8 cellular contexts compared by ENCODE assay signal in genomic region chr9:127122176-127123151, GRCh38. TPM values are rescaled to one million over a fixed set of nuclear protein-coding genes. Genes with fewer than 3 reads are reported as not detected.
DNase-seq lines count a peak whose midpoint lies in the region; ATAC-seq and TF ChIP-seq lines count a peak whose summit lies in the region.

A gene with protein sequence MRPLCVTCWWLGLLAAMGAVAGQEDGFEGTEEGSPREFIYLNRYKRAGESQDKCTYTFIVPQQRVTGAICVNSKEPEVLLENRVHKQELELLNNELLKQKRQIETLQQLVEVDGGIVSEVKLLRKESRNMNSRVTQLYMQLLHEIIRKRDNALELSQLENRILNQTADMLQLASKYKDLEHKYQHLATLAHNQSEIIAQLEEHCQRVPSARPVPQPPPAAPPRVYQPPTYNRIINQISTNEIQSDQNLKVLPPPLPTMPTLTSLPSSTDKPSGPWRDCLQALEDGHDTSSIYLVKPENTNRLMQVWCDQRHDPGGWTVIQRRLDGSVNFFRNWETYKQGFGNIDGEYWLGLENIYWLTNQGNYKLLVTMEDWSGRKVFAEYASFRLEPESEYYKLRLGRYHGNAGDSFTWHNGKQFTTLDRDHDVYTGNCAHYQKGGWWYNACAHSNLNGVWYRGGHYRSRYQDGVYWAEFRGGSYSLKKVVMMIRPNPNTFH (minus strand): TSS chr9:127122635. CDS start chr9:127108731, 13,904 bp downstream.

- intact Hi-C loops in activated CD4-positive, alpha-beta T cell treated with anti-CD3 and anti-CD28 coated beads for 36 hours (cut with DNase I, micrococcal nuclease), result no loop called here
- intact Hi-C loops in head of caudate nucleus (cut with DNase I), result loop anchor here (5.0 kb wide), 1 partner anchor 50 kb away; no protein-coding TSS in a partner anchor

- POLR2A ChIA-PET in activated CD4-positive, alpha-beta T cell treated with anti-CD3 and anti-CD28 coated beads for 36 hours (lab: Charles Lee), result interaction anchor here (0.7 kb wide), 1 partner anchor 42 kb away, joined by 3 read pairs; no protein-coding TSS in a partner anchor

- TF ChIP-seq CTCF in NB4 (IDR thresholded peaks at IDR 0.05; ENCODE audit: low read depth, low read length) (no peak), nephron progenitor cell (IDR thresholded peaks at IDR 0.05) (no peak)

- H3K4me3 Mint-ChIP-seq in activated CD4-positive, alpha-beta T cell treated with anti-CD3 and anti-CD28 coated beads for 36 hours, result no peak within 1 kb of the TSS
- no peak within 1 kb of the TSS for H3K4me3 Mint-ChIP-seq in activated naive CD8-positive, alpha-beta T cell treated with anti-CD3 and anti-CD28 coated beads, Interleukin-2, amount 50 U/mL, for 24 hours
- peak within 1 kb of the TSS; percentile 90 for H3K4me3 Mint-ChIP-seq in nephron progenitor cell

- no peaks in the 10 kb centered on the region for H3K36me3 Mint-ChIP-seq in activated CD4-positive, alpha-beta T cell treated with anti-CD3 and anti-CD28 coated beads for 36 hours (ENCODE audit: low read depth)
- H3K36me3 Mint-ChIP-seq in activated naive CD8-positive, alpha-beta T cell treated with anti-CD3 and anti-CD28 coated beads, Interleukin-2, amount 50 U/mL, for 24 hours (ENCODE audit: low read depth), result no peaks in the 10 kb centered on the region
- no peaks in the 10 kb centered on the region for H3K36me3 Mint-ChIP-seq in nephron progenitor cell (ENCODE audit: low read depth)

- H3K4me3 ChIP-seq in NB4 (ENCODE audit: low read depth, low read length), result peak within 1 kb of the TSS; percentile 7

- TF ChIP-seq POLR2A in NB4 (IDR thresholded peaks at IDR 0.05; ENCODE audit: extremely low read depth, insufficient read length), result no peak

- peaks cover 31% of the 10 kb centered on the region for H3K27me3 Mint-ChIP-seq in activated CD4-positive, alpha-beta T cell treated with anti-CD3 and anti-CD28 coated beads for 36 hours
- H3K27me3 Mint-ChIP-seq in activated naive CD8-positive, alpha-beta T cell treated with anti-CD3 and anti-CD28 coated beads, Interleukin-2, amount 50 U/mL, for 24 hours, result peaks cover 33% of the 10 kb centered on the region
- H3K27me3 Mint-ChIP-seq in nephron progenitor cell (ENCODE audit: low read depth, poor library complexity), result peaks cover 3% of the 10 kb centered on the region

- H3K9me3 Mint-ChIP-seq in activated CD4-positive, alpha-beta T cell treated with anti-CD3 and anti-CD28 coated beads for 36 hours (ENCODE audit: low read depth), result no peaks in the 10 kb centered on the region
- H3K9me3 Mint-ChIP-seq in activated naive CD8-positive, alpha-beta T cell treated with anti-CD3 and anti-CD28 coated beads, Interleukin-2, amount 50 U/mL, for 24 hours, result no peaks in the 10 kb centered on the region
- H3K9me3 Mint-ChIP-seq in nephron progenitor cell, result no peaks in the 10 kb centered on the region

- DNase-seq in activated CD4-positive, alpha-beta T cell treated with anti-CD3 and anti-CD28 coated beads for 36 hours, result peak; percentile 46
- DNase-seq in activated CD4-positive, alpha-beta T cell treated with anti-CD3 and anti-CD28 coated beads, Interleukin-2, amount 50 U/mL, for 4 hours, result no peak
- DNase-seq in NB4 (ENCODE audit: low read depth) (peak; percentile 88), head of caudate nucleus (peak; percentile 82 to 98 (median 93)), nephron progenitor cell (peak; percentile 88), GM19240 (ENCODE audit: insufficient read length, low spot score) (no peak), SIG-M5 (lab: John Stamatoyannopoulos, UW) (no peak)
- peak; percentile 32 for DNase-seq in activated naive CD8-positive, alpha-beta T cell treated with anti-CD3 and anti-CD28 coated beads, Interleukin-2, amount 50 U/mL, for 24 hours

- CTCF ChIA-PET in activated CD4-positive, alpha-beta T cell treated with anti-CD3 and anti-CD28 coated beads for 36 hours (lab: Charles Lee), result interaction anchor here (0.7 kb wide), 1 partner anchor 32 kb away, joined by 4 read pairs; no protein-coding TSS in a partner anchor

- no peak within 1 kb of the TSS for H3K27ac Mint-ChIP-seq in activated CD4-positive, alpha-beta T cell treated with anti-CD3 and anti-CD28 coated beads for 36 hours
- H3K27ac Mint-ChIP-seq in activated naive CD8-positive, alpha-beta T cell treated with anti-CD3 and anti-CD28 coated beads, Interleukin-2, amount 50 U/mL, for 24 hours, result no peak within 1 kb of the TSS
- H3K27ac Mint-ChIP-seq in nephron progenitor cell, result peak within 1 kb of the TSS; percentile 95

- H3K4me1 Mint-ChIP-seq in activated CD4-positive, alpha-beta T cell treated with anti-CD3 and anti-CD28 coated beads for 36 hours, result no peaks in the 10 kb centered on the region
- H3K4me1 Mint-ChIP-seq in activated naive CD8-positive, alpha-beta T cell treated with anti-CD3 and anti-CD28 coated beads, Interleukin-2, amount 50 U/mL, for 24 hours, result no peaks in the 10 kb centered on the region
- peaks cover 58% of the 10 kb centered on the region for H3K4me1 Mint-ChIP-seq in nephron progenitor cell

- peak; percentile 23 for ATAC-seq in activated CD4-positive, alpha-beta T cell treated with anti-CD3 and anti-CD28 coated beads for 36 hours
- peak; percentile 58 for ATAC-seq in activated naive CD8-positive, alpha-beta T cell treated with anti-CD3 and anti-CD28 coated beads, Interleukin-2, amount 50 U/mL, for 24 hours

RNA-seq across cellular contexts. Expression of the gene that starts here (rescaled TPM):
- not detected for total RNA-seq in activated CD4-positive, alpha-beta T cell treated with anti-CD3 and anti-CD28 coated beads for 36 hours

Comparison
In these comparisons a context has a peak if more than half of its experiments do, and no peak if none do; other contexts are left out.
1. Peak in DNase-seq and ATAC-seq in activated CD4-positive, alpha-beta T cell treated with anti-CD3 and anti-CD28 coated beads for 36 hours; RNA of the gene not detected or under 1 TPM.
2. DNase-seq: peak in NB4 (single experiment), activated naive CD8-positive, alpha-beta T cell treated with anti-CD3 and anti-CD28 coated beads, Interleukin-2, amount 50 U/mL, for 24 hours (single experiment), head of caudate nucleus (42 of 42) and nephron progenitor cell (single experiment); none in activated CD4-positive, alpha-beta T cell treated with anti-CD3 and anti-CD28 coated beads, Interleukin-2, amount 50 U/mL, for 4 hours (0 of 2), GM19240 (single experiment) and SIG-M5 (single experiment).